12 cellular contexts compared by ENCODE assay signal in genomic region chr15:45114076-45114750, GRCh38. TPM values are rescaled to one million over a fixed set of nuclear protein-coding genes. Genes with fewer than 3 reads are reported as not detected.
DNase-seq lines count a peak whose midpoint lies in the region; ATAC-seq and TF ChIP-seq lines count a peak whose summit lies in the region.
"Had no signal": no experiment of that assay in that cellular context is flagged by ENCODE, and none has a peak within 500 bp of the region (broad histone marks: within the 10 kb centered on the region; RNA-seq: fewer than 3 reads in every experiment).

Gene DUOX2 (minus strand): TSS chr15:45114172. CDS start chr15:45113411, 761 bp downstream.
Gene DUOXA2 (plus strand): TSS chr15:45114326. CDS start chr15:45114606, 280 bp downstream.

- H3K27ac Mint-ChIP-seq in activated B cell treated with CpG ODN at 0.5 μM for 24 hours, result no peak within 1 kb of the TSS
- H3K27ac Mint-ChIP-seq in type B pancreatic cell, result no peak within 1 kb of the TSS

- intact Hi-C loops in heart left ventricle (cut with DNase I), result loop anchor here in 3 of 10 donors (10.0 kb wide), 4 partner anchors 49 to 149 kb away; no protein-coding TSS in a partner anchor
- intact Hi-C loops in Right ventricle myocardium superior (cut with DNase I), result loop anchor here (10.0 kb wide), 1 partner anchor 69 kb away; no protein-coding TSS in a partner anchor
- intact Hi-C loops in activated B cell treated with CpG ODN at 0.5 μM for 24 hours (cut with micrococcal nuclease), result no loop called here

- WGBS in heart left ventricle, 4 donors, result 3 to 5% (median 4%) methylated on average over 42 of the region's 42 CpGs

- H3K4me3 Mint-ChIP-seq in activated B cell treated with CpG ODN at 0.5 μM for 24 hours (peak within 1 kb of the TSS; percentile 79), type B pancreatic cell (peak within 1 kb of the TSS; percentile 76)

- in situ Hi-C loops in ACHN (cut with HindIII; ENCODE audit: low pct_ligation_motif_present, low pct_unique_long_range_greater_than_20kb, low sequenced_read_pairs), result no loop called here

- CTCF ChIA-PET in activated B cell treated with CpG ODN at 0.5 μM for 24 hours (lab: Charles Lee), result no interaction called here

- H3K4me1 Mint-ChIP-seq in activated B cell treated with CpG ODN at 0.5 μM for 24 hours, result peaks cover 58% of the 10 kb centered on the region
- H3K4me1 Mint-ChIP-seq in type B pancreatic cell (ENCODE audit: unreplicated experiment), result peaks cover 7% of the 10 kb centered on the region

- no peak for TF ChIP-seq POLR2A in heart left ventricle (IDR thresholded peaks at IDR 0.05)

- DNase-seq in heart left ventricle (no peak), Right ventricle myocardium superior (no peak), activated B cell treated with CpG ODN at 0.5 μM for 24 hours (no peak), left lobe of liver (ENCODE audit: low spot score) (no peak), type B pancreatic cell (ENCODE audit: extremely low spot score, unreplicated experiment) (no peak), ACHN (no peak), kidney tubule cell (ENCODE audit: low spot score) (no peak)
- DNase-seq in stimulated activated CD4-positive, alpha-beta T cell treated with anti-CD3 and anti-CD28 coated beads, Interleukin-1b, Interleukin-23, amount 100 ng/mL, for 48 hours, result no peak
- DNase-seq: NCI-H2029 treated with DMSO at 0.1 percent for 48 hours; stimulated activated CD4-positive, alpha-beta T cell treated with anti-CD3 and anti-CD28 coated beads, Interleukin-12 subunit alpha, Interleukin-12 subunit beta, amount 100 ng/mL, for 4 hours had no signal

- H3K4me1 ChIP-seq in heart left ventricle, result peaks cover 3 to 48% (median 21%) of the 10 kb centered on the region in 12 donors

- POLR2A ChIA-PET in activated B cell treated with CpG ODN at 0.5 μM for 24 hours (lab: Charles Lee), result no interaction called here

- peak within 1 kb of the TSS in 7 of 12 donors; percentile 13 to 29 (median 19) for H3K4me3 ChIP-seq in heart left ventricle
- H3K4me3 ChIP-seq: HAP-1 had no signal

- H3K27me3 Mint-ChIP-seq in activated B cell treated with CpG ODN at 0.5 μM for 24 hours (peaks cover 74% of the 10 kb centered on the region), type B pancreatic cell (peaks cover 76% of the 10 kb centered on the region)

- H3K9me3 ChIP-seq in heart left ventricle, result no peaks in the 10 kb centered on the region
- H3K9me3 ChIP-seq: HAP-1 had no signal

- H3K36me3 ChIP-seq in heart left ventricle, result no peaks in the 10 kb centered on the region
- H3K36me3 ChIP-seq: HAP-1 had no signal

- no peak for TF ChIP-seq CTCF in heart left ventricle (IDR thresholded peaks at IDR 0.05)
- TF ChIP-seq CTCF in activated B cell treated with CpG ODN at 0.5 μM for 24 hours (IDR thresholded peaks at IDR 0.05), result no peak
- TF ChIP-seq CTCF in type B pancreatic cell (conservative IDR thresholded peaks at IDR 0.05), result no peak

- ATAC-seq in heart left ventricle, result no peak
- ATAC-seq in Right ventricle myocardium superior (ENCODE audit: poor library complexity), result no peak
- no peak for ATAC-seq in activated B cell treated with CpG ODN at 0.5 μM for 24 hours (ENCODE audit: low read depth)
- ATAC-seq in left lobe of liver, result peak; percentile 13

- H3K27ac ChIP-seq in heart left ventricle, result no peak within 1 kb of the TSS

- peaks cover 49 to 89% (median 75%) of the 10 kb centered on the region in 9 donors for H3K27me3 ChIP-seq in heart left ventricle

- no peaks in the 10 kb centered on the region for H3K36me3 Mint-ChIP-seq in activated B cell treated with CpG ODN at 0.5 μM for 24 hours (ENCODE audit: low read depth)
- peaks cover 3% of the 10 kb centered on the region for H3K36me3 Mint-ChIP-seq in type B pancreatic cell

- no peaks in the 10 kb centered on the region for H3K9me3 Mint-ChIP-seq in activated B cell treated with CpG ODN at 0.5 μM for 24 hours
- H3K9me3 Mint-ChIP-seq in type B pancreatic cell, result peaks cover 6% of the 10 kb centered on the region

RNA-seq across cellular contexts. Expression of gene DUOX2, which starts in this region (rescaled TPM):
- total RNA-seq in heart left ventricle (1 to 10 TPM in 1 of 9 donors, under 1 TPM in 8; 0.02 to 1.4 (median 0.11) TPM), Right ventricle myocardium superior (0.08 TPM), activated B cell treated with CpG ODN at 0.5 μM for 24 hours (not detected in 2 replicates), left lobe of liver (0.10 TPM), type B pancreatic cell (ENCODE audit: low replicate concordance) (3.1 TPM in 2 replicates)
- under 1 TPM; 0.03 to 0.53 TPM for polyA plus RNA-seq in heart left ventricle
- total RNA-seq: temporal lobe had no signal

RNA-seq across cellular contexts. Expression of gene DUOXA2, which starts in this region (rescaled TPM):
- total RNA-seq in heart left ventricle, result not detected
- polyA plus RNA-seq in heart left ventricle, result under 1 TPM in 1 of 2 donors, not detected in 1; 0.03 TPM
- not detected for total RNA-seq in Right ventricle myocardium superior
- total RNA-seq in activated B cell treated with CpG ODN at 0.5 μM for 24 hours, result not detected in 2 replicates
- total RNA-seq in left lobe of liver, result not detected
- total RNA-seq in type B pancreatic cell (ENCODE audit: low replicate concordance), result 0.17 and 0.52 TPM in 2 replicates
- total RNA-seq: temporal lobe had no signal

Comparison
In these comparisons a context has a peak if more than half of its experiments do, and no peak if none do; other contexts are left out.
1. Peak in ATAC-seq in left lobe of liver; RNA of the genes that start here not detected or under 1 TPM.